8 cellular contexts compared by ENCODE assay signal in the genomic region with DNA sequence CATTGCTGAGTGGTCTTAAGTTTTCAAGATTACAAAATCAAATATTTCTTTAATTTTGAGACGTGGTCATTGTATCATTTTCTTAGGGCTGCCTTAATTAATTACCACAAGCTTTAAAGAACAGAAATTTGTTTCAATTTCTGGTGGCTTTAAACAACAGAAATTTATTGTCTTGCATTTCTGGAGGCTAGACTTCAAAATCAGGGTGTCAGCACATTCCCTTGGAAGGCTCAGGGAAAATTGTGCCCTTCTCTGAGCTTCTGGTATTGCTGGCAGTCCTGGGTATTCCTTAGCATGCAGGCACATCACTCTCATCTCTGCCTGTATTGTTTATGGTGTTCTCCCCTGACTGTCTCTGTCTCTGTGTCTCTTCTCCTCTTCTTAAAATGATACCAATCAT.
"Had no signal": no experiment of that assay in that cellular context is flagged by ENCODE, and none has a peak within 500 bp of the region (broad histone marks: within the 10 kb centered on the region; RNA-seq: fewer than 3 reads in every experiment).

No MANE protein-coding gene starts in this region.

- H3K4me3 ChIP-seq: GM12878 had no signal

- DNase-seq: GDM1, GF-D8 had no signal

- ATAC-seq: GM12878 had no signal

- FAIRE-seq: G401.6, GM12878, GM12891, GM12892, GM18507, GM19239 had no signal
